ENCODE assay signal across 31 cellular contexts in the genomic region with DNA sequence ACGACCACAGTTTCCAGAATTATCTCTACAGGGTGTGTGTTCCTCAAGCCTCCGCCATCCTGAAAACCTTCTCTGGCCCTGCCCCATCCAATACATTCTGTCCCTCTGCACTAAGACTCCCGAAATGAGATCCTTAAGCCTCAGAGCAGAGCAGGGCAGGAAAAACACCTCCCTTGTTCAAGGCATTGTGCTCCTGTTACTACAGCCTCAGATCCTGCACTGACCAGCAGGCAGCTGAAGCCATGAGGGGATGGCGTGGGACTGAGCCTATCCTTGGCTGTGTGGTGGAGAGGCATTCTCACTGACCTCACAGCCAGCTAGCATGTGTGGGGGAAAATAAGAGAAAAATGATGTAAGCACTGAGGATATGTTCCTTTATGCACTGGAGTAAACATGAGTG.
"Had no signal": no experiment of that assay in that cellular context is flagged by ENCODE, and none has a peak within 500 bp of the region (broad histone marks: within the 10 kb centered on the region; RNA-seq: fewer than 3 reads in every experiment).

No MANE protein-coding gene starts in this region.

- H3K4me3 ChIP-seq: ascending aorta, esophagus squamous epithelium, gastrocnemius medialis, hepatocyte, left ventricle myocardium inferior, mucosa of descending colon, skin epidermis, thoracic aorta, vagina had no signal

- H2AFZ ChIP-seq: hepatocyte had no signal

- H3K27ac Mint-ChIP-seq: activated CD4-positive, alpha-beta memory T cell treated with anti-CD3 and anti-CD28 coated beads, Interleukin-2, amount 10 ng/mL, durations not matched to agents 7 days and 5 days; activated CD4-positive, alpha-beta T cell treated with anti-CD3 and anti-CD28 coated beads, Interleukin-2, amount 10 ng/mL, durations not matched to agents 7 days and 5 days; activated naive CD8-positive, alpha-beta T cell; activated T-helper 2 cell treated with anti-CD3 and anti-CD28 coated beads, Interferon-gamma antibody, Interleukin-2, Interleukin-4, amounts not matched to agents 10 μg/mL and 5 μg/mL and 100 μg/mL, durations not matched to agents 14 hours and 24 hours and 36 hours; stimulated activated naive CD8-positive, alpha-beta T cell treated with anti-CD3 and anti-CD28 coated beads, Interleukin-15, Interleukin-2, amounts not matched to agents 100 ng/mL and 50 ng/mL, for 24 hours; type B pancreatic cell; WTC11 had no signal

- H3K27me3 ChIP-seq: ascending aorta, brain microvascular endothelial cell, gastrocnemius medialis, hepatocyte, vagina had no signal

- H3K79me2 ChIP-seq: hepatocyte had no signal

- H3K36me3 Mint-ChIP-seq: activated naive CD8-positive, alpha-beta T cell; type B pancreatic cell; WTC11 had no signal

- H3K4me1 ChIP-seq: ascending aorta, gastrocnemius medialis had no signal

- H3K36me3 ChIP-seq: ascending aorta, brain microvascular endothelial cell, esophagus squamous epithelium, gastrocnemius medialis, left ventricle myocardium inferior, thoracic aorta, vagina had no signal

- H3K4me2 ChIP-seq: hepatocyte had no signal

- H3K9me3 Mint-ChIP-seq: activated CD4-positive, alpha-beta memory T cell treated with anti-CD3 and anti-CD28 coated beads, Interleukin-2, amount 10 ng/mL, durations not matched to agents 7 days and 5 days; activated CD4-positive, alpha-beta T cell treated with anti-CD3 and anti-CD28 coated beads, Interleukin-2, amount 10 ng/mL, durations not matched to agents 7 days and 5 days; activated T-helper 2 cell treated with anti-CD3 and anti-CD28 coated beads, Interferon-gamma antibody, Interleukin-2, Interleukin-4, amounts not matched to agents 10 μg/mL and 5 μg/mL and 100 μg/mL, durations not matched to agents 14 hours and 24 hours and 36 hours; stimulated activated naive CD8-positive, alpha-beta T cell treated with anti-CD3 and anti-CD28 coated beads, Interleukin-15, Interleukin-2, amounts not matched to agents 100 ng/mL and 50 ng/mL, for 24 hours; type B pancreatic cell; WTC11 had no signal

- H3K27ac ChIP-seq: ascending aorta, brain microvascular endothelial cell, epithelial cell of prostate, esophagus squamous epithelium, gastrocnemius medialis, hepatocyte, left ventricle myocardium inferior, skin epidermis, thoracic aorta, vagina had no signal

- H3K9me3 ChIP-seq: ascending aorta, esophagus squamous epithelium, gastrocnemius medialis, left ventricle myocardium inferior, mucosa of descending colon, thoracic aorta, vagina had no signal

- H3K4me1 Mint-ChIP-seq: activated CD4-positive, alpha-beta memory T cell treated with anti-CD3 and anti-CD28 coated beads, Interleukin-2, amount 10 ng/mL, durations not matched to agents 7 days and 5 days; activated CD4-positive, alpha-beta T cell treated with anti-CD3 and anti-CD28 coated beads, Interleukin-2, amount 10 ng/mL, durations not matched to agents 7 days and 5 days had no signal

- H3K4me3 Mint-ChIP-seq: activated CD4-positive, alpha-beta memory T cell treated with anti-CD3 and anti-CD28 coated beads, Interleukin-2, amount 10 ng/mL, durations not matched to agents 7 days and 5 days; activated CD4-positive, alpha-beta T cell treated with anti-CD3 and anti-CD28 coated beads, Interleukin-2, amount 10 ng/mL, durations not matched to agents 7 days and 5 days; activated naive CD8-positive, alpha-beta T cell; neural crest cell; stimulated activated naive CD8-positive, alpha-beta T cell treated with anti-CD3 and anti-CD28 coated beads, Interleukin-15, Interleukin-2, amounts not matched to agents 100 ng/mL and 50 ng/mL, for 24 hours; type B pancreatic cell; WTC11 had no signal

- DNase-seq: activated CD4-positive, alpha-beta memory T cell treated with anti-CD3 and anti-CD28 coated beads, Interleukin-2, amount 10 ng/mL, durations not matched to agents 7 days and 5 days; activated CD4-positive, alpha-beta T cell treated with anti-CD3 and anti-CD28 coated beads for 1 hour; activated CD4-positive, alpha-beta T cell treated with anti-CD3 and anti-CD28 coated beads, Interleukin-2, amount 10 ng/mL, durations not matched to agents 7 days and 5 days; activated naive CD4-positive, alpha-beta T cell treated with Interleukin-2 at 50 U/mL for 16 hours; activated T-cell treated with anti-CD3 and anti-CD28 coated beads, Interleukin-2, amount 50 U/mL, for 48 hours; brain microvascular endothelial cell; caudate nucleus; dermis blood vessel endothelial cell; effector CD4-positive, alpha-beta T cell; esophagus squamous epithelium; gastrocnemius medialis; glutamatergic neuron; islet precursor cell; left ventricle myocardium inferior; mucosa of descending colon; stimulated activated CD4-positive, alpha-beta T cell treated with anti-CD3 and anti-CD28 coated beads, Interleukin-12 subunit alpha, Interleukin-12 subunit beta, amount 100 ng/mL, for 4 hours; stimulated activated CD4-positive, alpha-beta T cell treated with anti-CD3 and anti-CD28 coated beads, Interleukin-4, amount 100 ng/mL, for 1 hour; T-helper 2 cell had no signal

- H3K27me3 Mint-ChIP-seq: activated CD4-positive, alpha-beta T cell treated with anti-CD3 and anti-CD28 coated beads, Interleukin-2, amount 10 ng/mL, durations not matched to agents 7 days and 5 days; activated naive CD8-positive, alpha-beta T cell; stimulated activated naive CD8-positive, alpha-beta T cell treated with anti-CD3 and anti-CD28 coated beads, Interleukin-15, Interleukin-2, amounts not matched to agents 100 ng/mL and 50 ng/mL, for 24 hours had no signal

- ATAC-seq: gastrocnemius medialis, mucosa of descending colon, sciatic nerve, WTC11 had no signal
